Comparison of ENCODE assay signal across 25 cellular contexts in the genomic region with DNA sequence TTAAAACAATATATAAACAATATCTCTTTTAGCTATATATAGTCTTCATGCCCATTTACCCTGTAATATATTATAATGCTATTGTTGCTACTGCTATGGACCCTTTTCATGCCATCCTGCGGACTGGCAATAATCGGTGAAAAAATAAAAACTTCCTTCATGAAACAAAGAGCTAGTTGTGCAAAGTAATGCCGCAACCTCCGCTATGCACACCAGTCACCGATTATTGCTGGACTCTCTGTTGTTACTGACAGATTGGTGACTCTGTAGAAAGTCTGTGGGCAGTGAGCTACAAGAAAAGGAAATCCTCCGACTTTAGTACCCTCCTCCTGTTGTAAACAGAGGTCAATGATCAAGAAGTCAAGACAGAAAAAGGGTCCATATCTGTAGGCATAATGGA.
"Had no signal": no experiment of that assay in that cellular context is flagged by ENCODE, and none has a peak within 500 bp of the region (broad histone marks: within the 10 kb centered on the region; RNA-seq: fewer than 3 reads in every experiment).

No MANE protein-coding gene starts in this region.

- H3K9me3 ChIP-seq: body of pancreas, heart right ventricle, sigmoid colon, thyroid gland, upper lobe of right lung had no signal

- H3K4me1 ChIP-seq: body of pancreas, heart right ventricle, neural progenitor cell, sigmoid colon, thyroid gland, upper lobe of right lung had no signal

- H3K4me3 Mint-ChIP-seq: activated B cell treated with CpG ODN at 0.5 μM for 24 hours; activated CD8-positive, alpha-beta T cell treated with anti-CD3 and anti-CD28 coated beads, Interleukin-2, amount 10 ng/mL, durations not matched to agents 7 days and 5 days; activated naive CD8-positive, alpha-beta T cell treated with anti-CD3 and anti-CD28 coated beads, Interleukin-2, amount 10 ng/mL, durations not matched to agents 7 days and 5 days; neural progenitor cell had no signal

- H3K27me3 Mint-ChIP-seq: activated B cell treated with CpG ODN at 0.5 μM for 24 hours; activated naive CD8-positive, alpha-beta T cell treated with anti-CD3 and anti-CD28 coated beads, Interleukin-2, amount 10 ng/mL, durations not matched to agents 7 days and 5 days; progenitor cell of endocrine pancreas had no signal

- DNase-seq: activated B cell treated with CpG ODN at 0.5 μM for 24 hours; activated CD4-positive, alpha-beta T cell treated with anti-CD3 and anti-CD28 coated beads for 4 hours; activated CD8-positive, alpha-beta T cell treated with anti-CD3 and anti-CD28 coated beads, Interleukin-2, amount 10 ng/mL, durations not matched to agents 7 days and 5 days; activated naive CD4-positive, alpha-beta T cell; activated naive CD8-positive, alpha-beta T cell treated with anti-CD3 and anti-CD28 coated beads, Interleukin-2, amount 10 ng/mL, durations not matched to agents 7 days and 5 days; amniotic stem cell; body of pancreas; cortex of kidney; heart right ventricle; islet precursor cell; left cardiac atrium; mesenchymal stem cell; retina; sigmoid colon; stimulated activated CD4-positive, alpha-beta T cell treated with anti-CD3 and anti-CD28 coated beads, Interleukin-2, amount 100 ng/mL, for 48 hours; stimulated activated CD8-positive, alpha-beta memory T cell treated with anti-CD3 and anti-CD28 coated beads, Interleukin-4, amount 100 ng/mL, for 48 hours; stimulated activated naive CD4-positive, alpha-beta T cell treated with Interleukin-2 at 50 U/mL for 16 hours; T1000; thyroid gland; upper lobe of right lung had no signal

- H3K36me3 ChIP-seq: neural progenitor cell had no signal

- ATAC-seq: activated CD8-positive, alpha-beta T cell treated with anti-CD3 and anti-CD28 coated beads, Interleukin-2, amount 10 ng/mL, durations not matched to agents 7 days and 5 days; body of pancreas; heart right ventricle; left cardiac atrium; upper lobe of right lung had no signal

- H3K9ac ChIP-seq: neural progenitor cell had no signal

- H3K4me3 ChIP-seq: body of pancreas, cardiac muscle cell, heart right ventricle, neural progenitor cell, sigmoid colon, thyroid gland, upper lobe of right lung had no signal

- H2AFZ ChIP-seq: neural progenitor cell had no signal

- H3K27ac ChIP-seq: body of pancreas, cardiac muscle cell, epithelial cell of prostate, heart right ventricle, neural progenitor cell, sigmoid colon, thyroid gland, upper lobe of right lung had no signal

- H3K9me3 Mint-ChIP-seq: activated B cell treated with CpG ODN at 0.5 μM for 24 hours; activated naive CD8-positive, alpha-beta T cell treated with anti-CD3 and anti-CD28 coated beads, Interleukin-2, amount 10 ng/mL, durations not matched to agents 7 days and 5 days; activated T-helper 2 cell treated with anti-CD3 and anti-CD28 coated beads, Interferon-gamma antibody, Interleukin-2, Interleukin-4, amounts not matched to agents 10 μg/mL and 5 μg/mL and 100 μg/mL, durations not matched to agents 14 hours and 24 hours and 36 hours; neural progenitor cell had no signal

- H3K4me2 ChIP-seq: neural progenitor cell had no signal

- H3K27me3 ChIP-seq: body of pancreas, cardiac muscle cell, heart right ventricle, neural progenitor cell, sigmoid colon, thyroid gland, upper lobe of right lung had no signal

- H3K27ac Mint-ChIP-seq: activated B cell treated with CpG ODN at 0.5 μM for 24 hours; activated CD8-positive, alpha-beta T cell treated with anti-CD3 and anti-CD28 coated beads, Interleukin-2, amount 10 ng/mL, durations not matched to agents 7 days and 5 days; activated naive CD8-positive, alpha-beta T cell treated with anti-CD3 and anti-CD28 coated beads, Interleukin-2, amount 10 ng/mL, durations not matched to agents 7 days and 5 days; activated T-helper 2 cell treated with anti-CD3 and anti-CD28 coated beads, Interferon-gamma antibody, Interleukin-2, Interleukin-4, amounts not matched to agents 10 μg/mL and 5 μg/mL and 100 μg/mL, durations not matched to agents 14 hours and 24 hours and 36 hours; neural progenitor cell; progenitor cell of endocrine pancreas had no signal
